Comparison of ENCODE assay signal across 16 cellular contexts in genomic region chr20:10922941-10923340, GRCh38.
A peak's percentile ranks its signal among the peaks of the same experiment; 100 is the strongest.
DNase-seq lines count a peak whose midpoint lies in the region; ATAC-seq, FAIRE-seq and TF ChIP-seq lines count a peak whose summit lies in the region.
"Had no signal": no experiment of that assay in that cellular context is flagged by ENCODE, and none has a peak within 500 bp of the region (broad histone marks: within the 10 kb centered on the region; RNA-seq: fewer than 3 reads in every experiment).

No MANE protein-coding gene starts in this region.

- no peaks in the 10 kb centered on the region for H3K9me3 Mint-ChIP-seq in mesothelial cell of epicardium
- H3K9me3 Mint-ChIP-seq: activated naive CD4-positive, alpha-beta T cell treated with anti-CD3 and anti-CD28 coated beads for 36 hours had no signal

- ATAC-seq in HG03039 (IDR thresholded peaks at IDR 0.05; ENCODE audit: unreplicated experiment), result no peak

- DNase-seq in AG08395 (ENCODE audit: low spot score) (peak; percentile 67), bronchial epithelial cell (ENCODE audit: low read depth) (peak; percentile 88), mesothelial cell of epicardium (ENCODE audit: low spot score in 2 of 2, unreplicated experiment in 2 of 2) (no peak), activated gamma-delta T cell treated with Interleukin-2 at 50 U/mL for 16 hours (no peak), dorsolateral prefrontal cortex (no peak), substantia nigra (lab: John Stamatoyannopoulos, UW) (no peak)
- DNase-seq: activated CD4-positive, CD25-positive, alpha-beta regulatory T cell treated with anti-CD3 and anti-CD28 coated beads, Interleukin-2, amount 50 U/mL, for 72 hours; activated naive CD4-positive, alpha-beta T cell treated with anti-CD3 and anti-CD28 coated beads for 36 hours; CD4-positive, CD25-positive, alpha-beta regulatory T cell; NCI-H1694; Peyer's patch; stimulated activated naive CD4-positive, alpha-beta T cell treated with Interleukin-2 at 50 U/mL for 16 hours had no signal

- peak overlapping the region; percentile 76 for H3K27ac ChIP-seq in KMS-11
- no peak overlapping the region for H3K27ac ChIP-seq in dorsolateral prefrontal cortex
- H3K27ac ChIP-seq in substantia nigra (ENCODE audit: low read depth, low read length, poor library complexity, severe bottlenecking), result no peak overlapping the region

- H2AFZ ChIP-seq in KMS-11 (ENCODE audit: low read depth), result peak overlapping the region; percentile 23; the same call in 1 of the 2 replicates

- peaks cover 4% of the 10 kb centered on the region for H3K27me3 Mint-ChIP-seq in mesothelial cell of epicardium (ENCODE audit: low read depth)
- H3K27me3 Mint-ChIP-seq: CD4-positive, CD25-positive, alpha-beta regulatory T cell; memory B cell had no signal

- intact Hi-C loops in dorsolateral prefrontal cortex (cut with DNase I), result no loop called here

- no peak overlapping the region for H3K4me3 Mint-ChIP-seq in mesothelial cell of epicardium
- H3K4me3 Mint-ChIP-seq: activated naive CD4-positive, alpha-beta T cell treated with anti-CD3 and anti-CD28 coated beads for 36 hours; CD4-positive, CD25-positive, alpha-beta regulatory T cell; memory B cell had no signal

- no peaks in the 10 kb centered on the region for H3K36me3 Mint-ChIP-seq in mesothelial cell of epicardium
- H3K36me3 Mint-ChIP-seq: CD4-positive, CD25-positive, alpha-beta regulatory T cell; memory B cell had no signal

- H3K36me3 ChIP-seq in KMS-11 (ENCODE audit: insufficient read depth) (no peaks in the 10 kb centered on the region), bronchial epithelial cell (ENCODE audit: control insufficient read depth, insufficient read depth, low read length) (no peaks in the 10 kb centered on the region)
- H3K36me3 ChIP-seq: Peyer's patch had no signal

- H3K4me1 Mint-ChIP-seq in mesothelial cell of epicardium, result peaks cover 22% of the 10 kb centered on the region
- H3K4me1 Mint-ChIP-seq: CD4-positive, CD25-positive, alpha-beta regulatory T cell; memory B cell had no signal

- FAIRE-seq in bronchial epithelial cell (lab: Jason Lieb, UNC), result peak; percentile 47
- FAIRE-seq: GM18507 had no signal

- TF ChIP-seq CTCF in KMS-11 (conservative IDR thresholded peaks at IDR 0.05; ENCODE audit: low read depth, low read length), result no peak
- TF ChIP-seq CTCF in bronchial epithelial cell (IDR thresholded peaks at IDR 0.05; ENCODE audit: insufficient read depth, low read length, severe bottlenecking), result no peak
- no peak for TF ChIP-seq CTCF in mesothelial cell of epicardium (IDR thresholded peaks at IDR 0.05; ENCODE audit: unreplicated experiment)
- no peak for TF ChIP-seq CTCF in dorsolateral prefrontal cortex (IDR thresholded peaks at IDR 0.05 in 54 of 56, conservative IDR thresholded peaks at IDR 0.05 in 2 of 56; ENCODE audit: low read depth in 1 of 56, partially characterized antibody in 56 of 56)

- peak overlapping the region; percentile 64; the same call in 1 of the 2 replicates for H3K9ac ChIP-seq in KMS-11

- H3K4me2 ChIP-seq in KMS-11, result peak overlapping the region; percentile 61

- H4K20me1 ChIP-seq in KMS-11 (ENCODE audit: insufficient read depth), result no peaks in the 10 kb centered on the region

- H3K4me3 ChIP-seq in KMS-11 (IDR thresholded peaks at IDR 0.05; ENCODE audit: insufficient read depth, low read depth, low read length), result no peak overlapping the region
- H3K4me3 ChIP-seq in bronchial epithelial cell (ENCODE audit: low read depth, low read length), result no peak overlapping the region
- H3K4me3 ChIP-seq in dorsolateral prefrontal cortex, result no peak overlapping the region
- H3K4me3 ChIP-seq: Peyer's patch had no signal

- H3K27me3 ChIP-seq in KMS-11 (ENCODE audit: insufficient read depth, low read depth), result no peaks in the 10 kb centered on the region
- H3K27me3 ChIP-seq in bronchial epithelial cell (ENCODE audit: control insufficient read depth, insufficient read depth, low read length), result no peaks in the 10 kb centered on the region
- H3K27me3 ChIP-seq in dorsolateral prefrontal cortex, result no peaks in the 10 kb centered on the region
- H3K27me3 ChIP-seq: Peyer's patch had no signal

- peak overlapping the region; percentile 62 for H3K27ac Mint-ChIP-seq in mesothelial cell of epicardium
- H3K27ac Mint-ChIP-seq: activated naive CD4-positive, alpha-beta T cell treated with anti-CD3 and anti-CD28 coated beads for 36 hours; memory B cell had no signal

- no peaks in the 10 kb centered on the region for H3K79me2 ChIP-seq in KMS-11 (ENCODE audit: insufficient read depth, low read depth)

- H3K4me1 ChIP-seq in KMS-11 (ENCODE audit: low read depth, poor library complexity, severe bottlenecking), result peaks cover 40% of the 10 kb centered on the region
- H3K4me1 ChIP-seq: Peyer's patch had no signal

Comparison
In these comparisons a context has a peak if more than half of its experiments do, and no peak if none do; other contexts are left out.
1. DNase-seq: peak in AG08395 (single experiment) and bronchial epithelial cell (single experiment); none in mesothelial cell of epicardium (0 of 2), activated gamma-delta T cell treated with Interleukin-2 at 50 U/mL for 16 hours (single experiment), dorsolateral prefrontal cortex (0 of 10) and substantia nigra (0 of 49).